Comparison of ENCODE assay signal across 1 cellular context in genomic region chr20:8019178-8019997, GRCh38.
TF ChIP-seq lines count a peak whose summit lies in the region.

Gene TMX4 (minus strand): TSS chr20:8019761. CDS start chr20:8019613, 148 bp downstream.

TF ChIP-seq in HepG2, 621 proteins besides CTCF, POLR2A, EP300 and RAD21 (continued from another document and continues in another):
- TF ChIP-seq E2F5 (CRISPR knock-in tag; conservative IDR thresholded peaks at IDR 0.05) = peak; percentile 88
- no peak for TF ChIP-seq HMGA1 (CRISPR knock-in tag; conservative IDR thresholded peaks at IDR 0.05)
- TF ChIP-seq ZNF615 (CRISPR knock-in tag; IDR thresholded peaks at IDR 0.05; ENCODE audit: borderline replicate concordance) = no peak
- TF ChIP-seq ZNF333 (CRISPR knock-in tag; IDR thresholded peaks at IDR 0.05; ENCODE audit: borderline replicate concordance) = peak; percentile 99; the same call in 1 of the 2 replicates
- TF ChIP-seq THAP9 (CRISPR knock-in tag; IDR thresholded peaks at IDR 0.05; ENCODE audit: borderline replicate concordance) = peak; percentile 85; the same call in 1 of the 2 replicates
- TF ChIP-seq GFI1 (CRISPR knock-in tag; IDR thresholded peaks at IDR 0.05; ENCODE audit: borderline replicate concordance) = peak; percentile 79; the same call in 1 of the 2 replicates
- TF ChIP-seq GTF2F1 (IDR thresholded peaks at IDR 0.05; ENCODE audit: low read length) = 0 out of 2 replicates have a peak, but pooled peaks have one; percentile 44
- no peak for TF ChIP-seq ZNF530 (CRISPR knock-in tag; IDR thresholded peaks at IDR 0.05; ENCODE audit: low read depth)
- TF ChIP-seq IRF9 (CRISPR knock-in tag; IDR thresholded peaks at IDR 0.05; ENCODE audit: borderline replicate concordance) = peak; percentile 93
- TF ChIP-seq ISX (CRISPR knock-in tag; conservative IDR thresholded peaks at IDR 0.05) = peak; percentile 82; the same call in 1 of the 2 replicates
- TF ChIP-seq MIXL1 (CRISPR knock-in tag; IDR thresholded peaks at IDR 0.05) = peak; percentile 9; the same call in 1 of the 2 replicates
- TF ChIP-seq ZBTB10 (CRISPR knock-in tag; IDR thresholded peaks at IDR 0.05; ENCODE audit: borderline replicate concordance) = no peak; the same call in 1 of the 2 replicates
- peak; percentile 15 for TF ChIP-seq IKZF4 (CRISPR knock-in tag; IDR thresholded peaks at IDR 0.05; ENCODE audit: borderline replicate concordance, low read depth, not compliant biosample characterization)
- no peak; the same call in 1 of the 2 replicates for TF ChIP-seq CSRNP1 (CRISPR knock-in tag; IDR thresholded peaks at IDR 0.05)
- TF ChIP-seq NFAT5 (CRISPR knock-in tag; IDR thresholded peaks at IDR 0.05) = peak; percentile 93; the same call in 1 of the 2 replicates
- TF ChIP-seq SMARCE1 (IDR thresholded peaks at IDR 0.05; ENCODE audit: borderline replicate concordance) = no peak
- peak; percentile 99 for TF ChIP-seq ZNF501 (CRISPR knock-in tag; IDR thresholded peaks at IDR 0.05)
- TF ChIP-seq ZNF30 (CRISPR knock-in tag; IDR thresholded peaks at IDR 0.05) = peak; percentile 88
- TF ChIP-seq ZNF546 (CRISPR knock-in tag; conservative IDR thresholded peaks at IDR 0.05) = no peak; the same call in 1 of the 2 replicates
- peak; percentile 88 for TF ChIP-seq ZNF280D (CRISPR knock-in tag; IDR thresholded peaks at IDR 0.05)
- peak; percentile 90 for TF ChIP-seq SRSF4 (IDR thresholded peaks at IDR 0.05; ENCODE audit: low read depth, low read length, poor library complexity, severe bottlenecking)
- TF ChIP-seq ZNF382 (CRISPR knock-in tag; IDR thresholded peaks at IDR 0.05; ENCODE audit: borderline replicate concordance) = no peak
- TF ChIP-seq DZIP1 (CRISPR knock-in tag; IDR thresholded peaks at IDR 0.05) = no peak; the same call in 1 of the 2 replicates
- TF ChIP-seq ZNF253 (CRISPR knock-in tag; IDR thresholded peaks at IDR 0.05; ENCODE audit: borderline replicate concordance) = peak; percentile 41; the same call in 1 of the 2 replicates
- peak; percentile 86 for TF ChIP-seq ZBTB26 (CRISPR knock-in tag; IDR thresholded peaks at IDR 0.05; ENCODE audit: borderline replicate concordance)
- TF ChIP-seq ATM (IDR thresholded peaks at IDR 0.05; ENCODE audit: borderline replicate concordance) = no peak
- TF ChIP-seq ZNF878 (CRISPR knock-in tag; IDR thresholded peaks at IDR 0.05) = peak; percentile 80; the same call in 1 of the 2 replicates
- TF ChIP-seq ZNF614 (CRISPR knock-in tag; IDR thresholded peaks at IDR 0.05; ENCODE audit: borderline replicate concordance) = peak; percentile 46; the same call in 1 of the 2 replicates
- peak; percentile 92 for TF ChIP-seq ATF7-NPFF (CRISPR knock-in tag; IDR thresholded peaks at IDR 0.05; ENCODE audit: low read depth)
- TF ChIP-seq POLR2AphosphoS2 (IDR thresholded peaks at IDR 0.05; ENCODE audit: low read depth, low read length) = no peak
